8 cellular contexts compared by ENCODE assay signal in the genomic region with DNA sequence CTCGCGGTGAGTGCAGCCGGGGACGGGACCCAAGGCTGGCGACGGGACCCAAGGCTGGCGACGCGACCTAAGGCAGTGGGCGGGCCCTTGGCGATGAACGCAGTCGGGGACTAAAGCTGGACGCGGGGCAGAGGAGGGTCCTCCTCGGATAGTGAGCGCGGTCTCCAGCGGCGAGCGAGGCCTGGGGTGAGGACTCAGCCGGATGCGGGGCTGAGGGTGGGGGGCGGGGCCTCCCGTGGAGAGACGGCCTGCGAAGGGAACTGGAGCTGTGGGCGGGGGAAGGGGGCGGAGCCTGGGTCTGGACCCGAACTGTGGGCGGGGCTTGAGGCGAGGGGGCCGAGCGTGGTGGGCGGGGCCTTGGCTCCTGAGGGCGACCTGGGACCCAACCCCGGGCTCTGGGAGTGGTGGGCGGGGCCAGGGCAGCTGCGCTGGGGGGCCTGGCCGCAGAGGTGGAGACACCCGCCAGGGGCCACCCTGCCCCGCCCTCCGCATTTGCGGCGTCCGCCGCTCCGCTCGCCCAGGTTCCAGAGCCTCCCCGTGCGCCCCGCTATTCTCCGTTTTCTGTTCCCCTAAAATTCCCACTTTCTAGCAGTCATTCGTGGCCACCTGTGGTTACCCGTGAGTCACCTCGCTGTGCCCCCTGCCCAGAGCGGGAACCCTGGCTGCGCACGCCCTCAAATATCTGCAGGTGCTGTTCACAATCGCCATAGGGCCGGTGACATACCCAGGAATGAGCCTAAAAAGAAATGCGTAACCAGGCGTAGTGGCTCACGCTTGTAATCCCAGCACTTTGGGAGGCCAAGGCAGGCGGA. TPM values are rescaled to one million over a fixed set of nuclear protein-coding genes. Genes with fewer than 3 reads are reported as not detected.
DNase-seq lines count a peak whose midpoint lies in the region; ATAC-seq, FAIRE-seq and TF ChIP-seq lines count a peak whose summit lies in the region.

No MANE protein-coding gene starts in this region.

- no peak for TF ChIP-seq CTCF in astrocyte of the cerebellum (IDR thresholded peaks at IDR 0.05; ENCODE audit: low read depth, low read length, missing control alignments)
- TF ChIP-seq CTCF in vagina (IDR thresholded peaks at IDR 0.05), result no peak

- H3K4me3 ChIP-seq in astrocyte of the cerebellum (ENCODE audit: low read depth, low read length) (peak overlapping the region; percentile 74), rectal smooth muscle tissue (ENCODE audit: low read length) (peak overlapping the region; percentile 95), vagina (peak overlapping the region; percentile 70 to 97)

- H3K4me1 ChIP-seq in rectal smooth muscle tissue (ENCODE audit: control insufficient read depth, insufficient read depth, low read length) (peaks cover 8% of the 10 kb centered on the region), vagina (peaks cover 28% of the 10 kb centered on the region)

- TF ChIP-seq POLR2A in vagina (IDR thresholded peaks at IDR 0.05), result peak in 1 of 2 donors; percentile 1

- in situ Hi-C loops in astrocyte of the cerebellum (cut with HindIII; ENCODE audit: low sequenced_read_pairs), result no loop called here

- H3K9ac ChIP-seq in rectal smooth muscle tissue (ENCODE audit: low read length), result peak overlapping the region; percentile 80

- no peaks in the 10 kb centered on the region for H3K9me3 ChIP-seq in vagina

- no peaks in the 10 kb centered on the region for H3K36me3 ChIP-seq in rectal smooth muscle tissue (ENCODE audit: control insufficient read depth, insufficient read depth, low read length)
- no peaks in the 10 kb centered on the region for H3K36me3 ChIP-seq in vagina

- intact Hi-C loops in vagina (cut with DNase I), result loop anchor here (5.0 kb wide), 1 partner anchor 186 kb away; the partner anchor contains the start of gene CRIP1

- ATAC-seq in HG02970 (IDR thresholded peaks at IDR 0.05; ENCODE audit: low FRiP score, unreplicated experiment), result peak; percentile 54

- H3K27ac ChIP-seq in rectal smooth muscle tissue (ENCODE audit: low read depth, low read length), result peak overlapping the region; percentile 97
- H3K27ac ChIP-seq in vagina, result peak overlapping the region; percentile 93

- H3K27me3 ChIP-seq in rectal smooth muscle tissue (ENCODE audit: control insufficient read depth, insufficient read depth, low read length) (no peaks in the 10 kb centered on the region), vagina (no peaks in the 10 kb centered on the region)

- peak; percentile 98 for DNase-seq in GM18507 (ENCODE audit: extremely low spot score, insufficient read length, low read depth)
- peak; percentile 94 to 96 for DNase-seq in NCI-H1930 (lab: John Stamatoyannopoulos, UW)
- DNase-seq in T-helper 9 cell, result peak; percentile 99
- DNase-seq in astrocyte of the cerebellum (ENCODE audit: low read depth), result peak; percentile 70
- DNase-seq in hepatic stellate cell (ENCODE audit: low spot score), result peak; percentile 98
- DNase-seq in vagina (ENCODE audit: extremely low spot score in 2 of 2), result peak; percentile 95 to 96

- FAIRE-seq in GM18507 (lab: Jason Lieb, UNC), result peak; percentile 97

RNA-seq across cellular contexts. Expression of gene BRF1, which starts 0.5 kb away (rescaled TPM):
- total RNA-seq in vagina, result 64.6 TPM

RNA-seq across cellular contexts. Expression of gene PACS2, which starts 13.2 kb away (rescaled TPM):
- total RNA-seq in vagina, result 64.8 TPM

RNA-seq across cellular contexts. Expression of gene BTBD6, which starts 53.0 kb away (rescaled TPM):
- total RNA-seq in vagina, result 45.9 TPM

Comparison
In these comparisons a context has a peak if more than half of its experiments do, and no peak if none do; other contexts are left out.
1. Peak in every context shown above with its lines: DNase-seq, ATAC-seq, H3K4me3 ChIP-seq and H3K27ac ChIP-seq.